2 cellular contexts compared by ENCODE assay signal in the genomic region with DNA sequence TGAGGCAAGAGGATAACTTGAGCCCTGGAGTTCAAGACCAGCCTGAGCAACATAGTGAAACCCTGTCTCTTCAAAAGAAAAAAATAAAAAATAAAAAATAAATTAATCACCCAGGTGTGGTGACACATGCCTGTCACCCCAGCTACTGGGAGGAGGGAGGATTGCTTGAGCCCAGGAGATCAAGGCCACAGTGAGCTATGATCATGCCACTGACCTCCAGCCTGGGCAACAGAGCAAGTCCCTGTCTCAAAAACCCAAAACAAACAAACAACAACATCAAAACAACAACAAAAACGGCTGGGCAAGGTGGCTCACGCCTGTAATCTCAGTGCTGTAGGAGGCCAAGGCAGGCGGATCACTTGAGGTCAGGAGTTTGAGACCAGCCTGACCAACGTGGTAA.
TF ChIP-seq lines count a peak whose summit lies in the region.

No MANE protein-coding gene starts in this region.

TF ChIP-seq in K562, 482 proteins besides CTCF, POLR2A, EP300 and RAD21:
- TF ChIP-seq ZNF134 (CRISPR knock-in tag; conservative IDR thresholded peaks at IDR 0.05) (no peak), RAD51 (IDR thresholded peaks at IDR 0.05; ENCODE audit: borderline replicate concordance, low read depth) (no peak)
- TF ChIP-seq, protein P1, sequence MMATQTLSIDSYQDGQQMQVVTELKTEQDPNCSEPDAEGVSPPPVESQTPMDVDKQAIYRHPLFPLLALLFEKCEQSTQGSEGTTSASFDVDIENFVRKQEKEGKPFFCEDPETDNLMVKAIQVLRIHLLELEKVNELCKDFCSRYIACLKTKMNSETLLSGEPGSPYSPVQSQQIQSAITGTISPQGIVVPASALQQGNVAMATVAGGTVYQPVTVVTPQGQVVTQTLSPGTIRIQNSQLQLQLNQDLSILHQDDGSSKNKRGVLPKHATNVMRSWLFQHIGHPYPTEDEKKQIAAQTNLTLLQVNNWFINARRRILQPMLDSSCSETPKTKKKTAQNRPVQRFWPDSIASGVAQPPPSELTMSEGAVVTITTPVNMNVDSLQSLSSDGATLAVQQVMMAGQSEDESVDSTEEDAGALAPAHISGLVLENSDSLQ (IDR thresholded peaks at IDR 0.05): peak; percentile 45; the same call in 1 of the 2 replicates
- TF ChIP-seq, protein P2, sequence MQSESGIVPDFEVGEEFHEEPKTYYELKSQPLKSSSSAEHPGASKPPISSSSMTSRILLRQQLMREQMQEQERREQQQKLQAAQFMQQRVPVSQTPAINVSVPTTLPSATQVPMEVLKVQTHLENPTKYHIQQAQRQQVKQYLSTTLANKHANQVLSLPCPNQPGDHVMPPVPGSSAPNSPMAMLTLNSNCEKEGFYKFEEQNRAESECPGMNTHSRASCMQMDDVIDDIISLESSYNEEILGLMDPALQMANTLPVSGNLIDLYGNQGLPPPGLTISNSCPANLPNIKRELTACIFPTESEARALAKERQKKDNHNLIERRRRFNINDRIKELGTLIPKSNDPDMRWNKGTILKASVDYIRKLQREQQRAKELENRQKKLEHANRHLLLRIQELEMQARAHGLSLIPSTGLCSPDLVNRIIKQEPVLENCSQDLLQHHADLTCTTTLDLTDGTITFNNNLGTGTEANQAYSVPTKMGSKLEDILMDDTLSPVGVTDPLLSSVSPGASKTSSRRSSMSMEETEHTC (IDR thresholded peaks at IDR 0.05): no peak
- TF ChIP-seq, protein P3, sequence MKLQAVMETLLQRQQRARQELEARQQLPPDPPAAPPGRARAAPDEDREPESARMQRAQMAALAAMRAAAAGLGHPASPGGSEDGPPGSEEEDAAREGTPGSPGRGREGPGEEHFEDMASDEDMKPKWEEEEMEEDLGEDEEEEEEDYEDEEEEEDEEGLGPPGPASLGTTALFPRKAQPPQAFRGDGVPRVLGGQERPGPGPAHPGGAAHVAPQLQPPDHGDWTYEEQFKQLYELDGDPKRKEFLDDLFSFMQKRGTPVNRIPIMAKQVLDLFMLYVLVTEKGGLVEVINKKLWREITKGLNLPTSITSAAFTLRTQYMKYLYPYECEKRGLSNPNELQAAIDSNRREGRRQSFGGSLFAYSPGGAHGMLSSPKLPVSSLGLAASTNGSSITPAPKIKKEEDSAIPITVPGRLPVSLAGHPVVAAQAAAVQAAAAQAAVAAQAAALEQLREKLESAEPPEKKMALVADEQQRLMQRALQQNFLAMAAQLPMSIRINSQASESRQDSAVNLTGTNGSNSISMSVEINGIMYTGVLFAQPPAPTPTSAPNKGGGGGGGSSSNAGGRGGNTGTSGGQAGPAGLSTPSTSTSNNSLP (IDR thresholded peaks at IDR 0.05; ENCODE audit: borderline replicate concordance, low read depth, low read length): no peak

TF ChIP-seq in WTC11, 78 proteins besides CTCF, POLR2A, EP300 and RAD21:
- TF ChIP-seq RELA (CRISPR knock-in tag; IDR thresholded peaks at IDR 0.05; ENCODE audit: borderline replicate concordance) (no peak), ZBTB21 (CRISPR knock-in tag; IDR thresholded peaks at IDR 0.05; ENCODE audit: borderline replicate concordance) (no peak)
- TF ChIP-seq, protein P4, sequence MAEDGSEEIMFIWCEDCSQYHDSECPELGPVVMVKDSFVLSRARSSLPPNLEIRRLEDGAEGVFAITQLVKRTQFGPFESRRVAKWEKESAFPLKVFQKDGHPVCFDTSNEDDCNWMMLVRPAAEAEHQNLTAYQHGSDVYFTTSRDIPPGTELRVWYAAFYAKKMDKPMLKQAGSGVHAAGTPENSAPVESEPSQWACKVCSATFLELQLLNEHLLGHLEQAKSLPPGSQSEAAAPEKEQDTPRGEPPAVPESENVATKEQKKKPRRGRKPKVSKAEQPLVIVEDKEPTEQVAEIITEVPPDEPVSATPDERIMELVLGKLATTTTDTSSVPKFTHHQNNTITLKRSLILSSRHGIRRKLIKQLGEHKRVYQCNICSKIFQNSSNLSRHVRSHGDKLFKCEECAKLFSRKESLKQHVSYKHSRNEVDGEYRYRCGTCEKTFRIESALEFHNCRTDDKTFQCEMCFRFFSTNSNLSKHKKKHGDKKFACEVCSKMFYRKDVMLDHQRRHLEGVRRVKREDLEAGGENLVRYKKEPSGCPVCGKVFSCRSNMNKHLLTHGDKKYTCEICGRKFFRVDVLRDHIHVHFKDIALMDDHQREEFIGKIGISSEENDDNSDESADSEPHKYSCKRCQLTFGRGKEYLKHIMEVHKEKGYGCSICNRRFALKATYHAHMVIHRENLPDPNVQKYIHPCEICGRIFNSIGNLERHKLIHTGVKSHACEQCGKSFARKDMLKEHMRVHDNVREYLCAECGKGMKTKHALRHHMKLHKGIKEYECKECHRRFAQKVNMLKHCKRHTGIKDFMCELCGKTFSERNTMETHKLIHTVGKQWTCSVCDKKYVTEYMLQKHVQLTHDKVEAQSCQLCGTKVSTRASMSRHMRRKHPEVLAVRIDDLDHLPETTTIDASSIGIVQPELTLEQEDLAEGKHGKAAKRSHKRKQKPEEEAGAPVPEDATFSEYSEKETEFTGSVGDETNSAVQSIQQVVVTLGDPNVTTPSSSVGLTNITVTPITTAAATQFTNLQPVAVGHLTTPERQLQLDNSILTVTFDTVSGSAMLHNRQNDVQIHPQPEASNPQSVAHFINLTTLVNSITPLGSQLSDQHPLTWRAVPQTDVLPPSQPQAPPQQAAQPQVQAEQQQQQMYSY (CRISPR knock-in tag; IDR thresholded peaks at IDR 0.05): no peak
TF ChIP-seq in WTC11: peak in this region for 0.
